ENCODE assay signal across 14 cellular contexts in genomic region chr19:1399079-1399478, GRCh38. TPM values are rescaled to one million over a fixed set of nuclear protein-coding genes. Genes with fewer than 3 reads are reported as not detected.
DNase-seq lines count a peak whose midpoint lies in the region; TF ChIP-seq lines count a peak whose summit lies in the region.
"Had no signal": no experiment of that assay in that cellular context is flagged by ENCODE, and none has a peak within 500 bp of the region (broad histone marks: within the 10 kb centered on the region; RNA-seq: fewer than 3 reads in every experiment).

No MANE protein-coding gene starts in this region.

- no peak overlapping the region for H3K27ac ChIP-seq in BLaER1
- peak overlapping the region; percentile 30 for H3K27ac ChIP-seq in angular gyrus (ENCODE audit: low read depth, low read length)
- H3K27ac ChIP-seq in liver (ENCODE audit: low read depth in 1 of 2, low read length in 2 of 2), result peak overlapping the region; percentile 73 to 93
- no peak overlapping the region for H3K27ac ChIP-seq in tibial artery
- H3K27ac ChIP-seq: A549, KMS-11 had no signal

- H3K9me3 ChIP-seq in BLaER1 (no peaks in the 10 kb centered on the region), liver (ENCODE audit: control insufficient read depth in 4 of 4, low read length in 3 of 4) (no peaks in the 10 kb centered on the region), tibial artery (no peaks in the 10 kb centered on the region)
- H3K9me3 ChIP-seq: A549 had no signal

- TF ChIP-seq RAD21 in liver (IDR thresholded peaks at IDR 0.05), result no peak

- 0 out of 2 replicates have a peak overlapping the region, but pooled peaks have one; percentile 24 for H3K9ac ChIP-seq in BLaER1
- H3K9ac ChIP-seq in liver (ENCODE audit: low read depth in 1 of 2, low read length in 2 of 2), result no peak overlapping the region
- H3K9ac ChIP-seq: KMS-11 had no signal

- WGBS in liver, result 87% methylated on average over 19 of the region's 19 CpGs

- no peak for TF ChIP-seq CTCF in liver (IDR thresholded peaks at IDR 0.05; ENCODE audit: low read depth, low read length, missing input control)
- TF ChIP-seq CTCF in tibial artery (IDR thresholded peaks at IDR 0.05), result no peak

- H3K4me3 ChIP-seq in BLaER1 (no peak overlapping the region), liver (ENCODE audit: low read depth in 1 of 3, low read length in 3 of 3) (no peak overlapping the region), tibial artery (no peak overlapping the region)
- H3K4me3 ChIP-seq: A549, GM23338 had no signal

- peaks cover 69% of the 10 kb centered on the region for H4K20me1 ChIP-seq in BLaER1

- H3K36me3 ChIP-seq in BLaER1, result peaks cover 46% of the 10 kb centered on the region
- H3K36me3 ChIP-seq in liver (ENCODE audit: control insufficient read depth in 4 of 4, insufficient read depth in 3 of 4, low read depth in 1 of 4, low read length in 3 of 4), result peaks cover 0 to 6% (median 2%) of the 10 kb centered on the region in 4 donors
- peaks cover 0 to 23% (median under 1%) of the 10 kb centered on the region in 3 donors for H3K36me3 ChIP-seq in tibial artery

- H3K27me3 ChIP-seq in BLaER1, result no peaks in the 10 kb centered on the region
- no peaks in the 10 kb centered on the region for H3K27me3 ChIP-seq in liver (ENCODE audit: control insufficient read depth in 4 of 4, insufficient read depth in 4 of 4, low read length in 3 of 4)
- H3K27me3 ChIP-seq in tibial artery, result no peaks in the 10 kb centered on the region

- H3K4me1 ChIP-seq in BLaER1, result peaks cover 77% of the 10 kb centered on the region
- peaks cover 29 to 67% (median 50%) of the 10 kb centered on the region in 4 donors for H3K4me1 ChIP-seq in liver (ENCODE audit: control insufficient read depth in 4 of 4, insufficient read depth in 4 of 4, low read length in 3 of 4)
- H3K4me1 ChIP-seq in tibial artery, result peaks cover 0 to 57% (median 44%) of the 10 kb centered on the region in 4 donors

- no peak overlapping the region for H3K4me2 ChIP-seq in BLaER1
- H3K4me2 ChIP-seq: A549, GM23338, KMS-11 had no signal

- no peak for DNase-seq in dermis blood vessel endothelial cell
- no peak for DNase-seq in tibial artery
- DNase-seq in HuH-7.5 (ENCODE audit: low spot score), result no peak
- DNase-seq: C1 segment of cervical spinal cord, GF-D8, NCI-H1436, NCI-H2081, NCI-H524 had no signal

- intact Hi-C loops in tibial artery (cut with DNase I; ENCODE audit: low total_unique reads), result no loop called here

TF ChIP-seq in liver, 16 proteins besides CTCF, POLR2A, EP300 and RAD21:
- no peak for TF ChIP-seq TAF1 (conservative IDR thresholded peaks at IDR 0.05)
- no peak for TF ChIP-seq ATF3 (IDR thresholded peaks at IDR 0.05)
- no peak for TF ChIP-seq EGR1 (IDR thresholded peaks at IDR 0.05; ENCODE audit: low read depth in 2 of 2)
- no peak for TF ChIP-seq NR2F2 (IDR thresholded peaks at IDR 0.05)
- no peak for TF ChIP-seq YY1 (IDR thresholded peaks at IDR 0.05)
- no peak for TF ChIP-seq GABPA (IDR thresholded peaks at IDR 0.05 in 1 of 2, conservative IDR thresholded peaks at IDR 0.05 in 1 of 2)
- TF ChIP-seq SP1 (IDR thresholded peaks at IDR 0.05), result no peak
- no peak for TF ChIP-seq JUND (IDR thresholded peaks at IDR 0.05)
- no peak for TF ChIP-seq RXRA (IDR thresholded peaks at IDR 0.05)
- TF ChIP-seq FOXA1 (IDR thresholded peaks at IDR 0.05), result no peak
- TF ChIP-seq ZBTB33 (IDR thresholded peaks at IDR 0.05), result no peak
- TF ChIP-seq HNF4A (conservative IDR thresholded peaks at IDR 0.05), result no peak
- no peak for TF ChIP-seq REST (IDR thresholded peaks at IDR 0.05)
- TF ChIP-seq MAX (IDR thresholded peaks at IDR 0.05), result no peak
- TF ChIP-seq FOXA2 (IDR thresholded peaks at IDR 0.05), result no peak
- no peak for TF ChIP-seq HNF4G (IDR thresholded peaks at IDR 0.05)

RNA-seq across cellular contexts. Expression of gene GAMT, which starts 2.3 kb away (rescaled TPM):
- total RNA-seq in liver (100 to 1,000 TPM in 1 of 2 donors, 10 to 100 TPM in 1; 76.2 to 181 TPM), dermis blood vessel endothelial cell (10.7 and 14.8 TPM in 2 replicates)
- polyA plus RNA-seq in liver, result 100 to 1,000 TPM; 367 to 394 TPM

RNA-seq across cellular contexts. Expression of gene DAZAP1, which starts 8.3 kb away (rescaled TPM):
- total RNA-seq in liver, result 10 to 100 TPM; 30.0 to 45.0 TPM
- 10 to 100 TPM in 1 of 2 donors, 1 to 10 TPM in 1; 5.4 to 29.4 TPM for polyA plus RNA-seq in liver
- total RNA-seq in dermis blood vessel endothelial cell, result 58.0 and 104 TPM in 2 replicates

RNA-seq across cellular contexts. Expression of gene NDUFS7, which starts 15.4 kb away (rescaled TPM):
- total RNA-seq in liver (10 to 100 TPM; 54.4 to 85.7 TPM), dermis blood vessel endothelial cell (98.8 and 104 TPM in 2 replicates)
- 100 to 1,000 TPM; 170 to 185 TPM for polyA plus RNA-seq in liver

RNA-seq across cellular contexts. Expression of gene RPS15, which starts 39.1 kb away (rescaled TPM):
- total RNA-seq in liver, result 100 to 1,000 TPM; 296 to 408 TPM
- polyA plus RNA-seq in liver, result 100 to 1,000 TPM; 420 to 954 TPM
- total RNA-seq in dermis blood vessel endothelial cell, result 380 and 637 TPM in 2 replicates

RNA-seq across cellular contexts. Expression of gene APC2, which starts 50.8 kb away (rescaled TPM):
- total RNA-seq in liver, result under 1 TPM; under 0.01 to 0.05 TPM
- polyA plus RNA-seq in liver, result under 1 TPM; 0.01 to 0.06 TPM
- 0.23 and 0.34 TPM in 2 replicates for total RNA-seq in dermis blood vessel endothelial cell

Comparison
In these comparisons a context has a peak if more than half of its experiments do, and no peak if none do; other contexts are left out.
1. H3K27ac ChIP-seq: peak in angular gyrus (single experiment) and liver (2 of 2); none in BLaER1 (single experiment) and tibial artery (0 of 2).